Comparison of ENCODE assay signal across 18 cellular contexts in the genomic region with DNA sequence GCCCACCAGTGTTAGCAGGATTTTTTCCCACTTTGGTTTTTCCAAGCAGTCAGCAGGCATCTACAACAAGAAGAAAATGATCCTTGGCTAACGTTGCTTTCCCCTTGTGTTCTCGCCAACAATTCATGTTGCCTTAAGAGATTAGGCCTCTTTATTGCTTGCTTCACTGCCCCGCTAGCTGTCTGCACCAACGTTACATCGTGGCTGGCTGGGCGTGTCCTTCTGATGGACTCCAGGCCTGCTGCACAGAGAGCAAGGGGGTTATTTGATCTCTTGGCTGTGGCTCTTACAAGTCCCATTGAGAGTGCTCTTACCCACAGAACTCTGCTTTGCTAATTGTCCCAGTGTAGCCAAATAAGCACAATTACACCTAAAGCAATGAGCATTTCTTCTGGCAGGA. TPM values are rescaled to one million over a fixed set of nuclear protein-coding genes. Genes with fewer than 3 reads are reported as not detected.
DNase-seq lines count a peak whose midpoint lies in the region; ATAC-seq and TF ChIP-seq lines count a peak whose summit lies in the region.
"Had no signal": no experiment of that assay in that cellular context is flagged by ENCODE, and none has a peak within 500 bp of the region (broad histone marks: within the 10 kb centered on the region; RNA-seq: fewer than 3 reads in every experiment).

No MANE protein-coding gene starts in this region.

- ATAC-seq in HG03159 (IDR thresholded peaks at IDR 0.05; ENCODE audit: unreplicated experiment), result no peak
- ATAC-seq: A549; natural killer cell treated with Interleukin-12 subunit alpha and Interleukin-12 subunit beta and Interleukin-15 and Interleukin-18, amount 100 ng/mL, for 72 hours had no signal

- no peaks in the 10 kb centered on the region for H3K36me3 ChIP-seq in testis (ENCODE audit: low read depth, missing control alignments)
- no peaks in the 10 kb centered on the region for H3K36me3 ChIP-seq in effector memory CD4-positive, alpha-beta T cell (ENCODE audit: control insufficient read depth, insufficient read depth, low read length)
- H3K36me3 ChIP-seq: spleen had no signal

- no peak overlapping the region for H3K27ac Mint-ChIP-seq in activated CD4-positive, alpha-beta T cell treated with anti-CD3 and anti-CD28 coated beads, Interleukin-2, amount 10 ng/mL, durations not matched to agents 24 days and 14 days
- H3K27ac Mint-ChIP-seq: natural killer cell treated with Interleukin-12 subunit alpha and Interleukin-12 subunit beta and Interleukin-15 and Interleukin-18, amount 100 ng/mL, for 72 hours had no signal

- DNase-seq in activated CD4-positive, alpha-beta T cell treated with anti-CD3 and anti-CD28 coated beads, Interleukin-2, amount 10 ng/mL, durations not matched to agents 24 days and 14 days, result peak; percentile 39
- no peak for DNase-seq in activated CD4-positive, alpha-beta T cell treated with anti-CD3 and anti-CD28 coated beads for 4 hours
- peak; percentile 59 for DNase-seq in astrocyte of the hippocampus (ENCODE audit: low read depth, low spot score)
- peak; percentile 14 for DNase-seq in iris pigment epithelial cell (ENCODE audit: low read depth)
- peak; percentile 42 for DNase-seq in testis
- DNase-seq in effector memory CD4-positive, alpha-beta T cell, result no peak
- no peak for DNase-seq in DMS 273 (lab: John Stamatoyannopoulos, UW; ENCODE audit: unreplicated experiment)
- DNase-seq: activated CD8-positive, alpha-beta memory T cell treated with anti-CD3 and anti-CD28 coated beads for 24 hours; activated gamma-delta T cell treated with Interleukin-2 at 50 U/mL for 16 hours; HCEC 1CT; spleen had no signal

- H3K27me3 Mint-ChIP-seq in activated CD4-positive, alpha-beta T cell treated with anti-CD3 and anti-CD28 coated beads, Interleukin-2, amount 10 ng/mL, durations not matched to agents 24 days and 14 days, result peaks cover 9% of the 10 kb centered on the region

- intact Hi-C loops in activated CD4-positive, alpha-beta T cell treated with anti-CD3 and anti-CD28 coated beads, Interleukin-2, amount 10 ng/mL, durations not matched to agents 24 days and 14 days (cut with micrococcal nuclease), result no loop called here
- intact Hi-C loops in testis (cut with DNase I; ENCODE audit: low total_unique reads), result no loop called here

- H3K27ac ChIP-seq in testis, result no peak overlapping the region
- H3K27ac ChIP-seq in effector memory CD4-positive, alpha-beta T cell (ENCODE audit: insufficient read depth, low read length, poor library complexity, severe bottlenecking), result no peak overlapping the region
- H3K27ac ChIP-seq: A549, KMS-11, spleen had no signal

- H3K4me3 ChIP-seq in testis, result no peak overlapping the region
- H3K4me3 ChIP-seq in effector memory CD4-positive, alpha-beta T cell (ENCODE audit: insufficient read depth, low read depth, low read length, poor library complexity, severe bottlenecking), result no peak overlapping the region
- H3K4me3 ChIP-seq: A549, spleen had no signal

- no peaks in the 10 kb centered on the region for H3K27me3 ChIP-seq in testis
- no peaks in the 10 kb centered on the region for H3K27me3 ChIP-seq in effector memory CD4-positive, alpha-beta T cell (replicated peaks; ENCODE audit: control insufficient read depth, insufficient read depth, low read length, poor library complexity, severe bottlenecking)
- H3K27me3 ChIP-seq: spleen had no signal

- no peak for TF ChIP-seq POLR2A in testis (IDR thresholded peaks at IDR 0.05)

- H3K4me3 Mint-ChIP-seq in activated CD4-positive, alpha-beta T cell treated with anti-CD3 and anti-CD28 coated beads, Interleukin-2, amount 10 ng/mL, durations not matched to agents 24 days and 14 days, result no peak overlapping the region
- H3K4me3 Mint-ChIP-seq: natural killer cell treated with Interleukin-12 subunit alpha and Interleukin-12 subunit beta and Interleukin-15 and Interleukin-18, amount 100 ng/mL, for 72 hours had no signal

- no peaks in the 10 kb centered on the region for H3K36me3 Mint-ChIP-seq in activated CD4-positive, alpha-beta T cell treated with anti-CD3 and anti-CD28 coated beads, Interleukin-2, amount 10 ng/mL, durations not matched to agents 24 days and 14 days (ENCODE audit: low read depth)
- H3K36me3 Mint-ChIP-seq: natural killer cell treated with Interleukin-12 subunit alpha and Interleukin-12 subunit beta and Interleukin-15 and Interleukin-18, amount 100 ng/mL, for 72 hours had no signal

- no peak for TF ChIP-seq CTCF in testis (IDR thresholded peaks at IDR 0.05)

- H3K4me1 Mint-ChIP-seq in activated CD4-positive, alpha-beta T cell treated with anti-CD3 and anti-CD28 coated beads, Interleukin-2, amount 10 ng/mL, durations not matched to agents 24 days and 14 days, result peaks cover 15% of the 10 kb centered on the region

- 46 to 55% methylated on average over 6 of the region's 6 CpGs for WGBS in testis, 2 donors

- H3K9me3 Mint-ChIP-seq in activated CD4-positive, alpha-beta T cell treated with anti-CD3 and anti-CD28 coated beads, Interleukin-2, amount 10 ng/mL, durations not matched to agents 24 days and 14 days, result peaks cover 3% of the 10 kb centered on the region
- H3K9me3 Mint-ChIP-seq: natural killer cell treated with Interleukin-12 subunit alpha and Interleukin-12 subunit beta and Interleukin-15 and Interleukin-18, amount 100 ng/mL, for 72 hours had no signal

- H3K4me1 ChIP-seq in testis, result no peaks in the 10 kb centered on the region
- no peaks in the 10 kb centered on the region for H3K4me1 ChIP-seq in effector memory CD4-positive, alpha-beta T cell (ENCODE audit: control insufficient read depth, insufficient read depth, low read length, poor library complexity, severe bottlenecking)
- H3K4me1 ChIP-seq: A549 had no signal

- no peaks in the 10 kb centered on the region for H3K9me3 ChIP-seq in testis
- H3K9me3 ChIP-seq in effector memory CD4-positive, alpha-beta T cell (ENCODE audit: control insufficient read depth, low read length), result no peaks in the 10 kb centered on the region

RNA-seq across cellular contexts. Expression of a gene that starts 17.8 kb away (rescaled TPM):
- total RNA-seq in activated CD4-positive, alpha-beta T cell treated with anti-CD3 and anti-CD28 coated beads, Interleukin-2, amount 10 ng/mL, durations not matched to agents 24 days and 14 days, result not detected in 2 replicates
- total RNA-seq in testis, result not detected
- not detected for polyA plus RNA-seq in testis (ENCODE audit: insufficient read depth, low read depth, low replicate concordance)
- total RNA-seq: lower leg skin; natural killer cell treated with Interleukin-12 subunit alpha and Interleukin-12 subunit beta and Interleukin-15 and Interleukin-18, amount 100 ng/mL, for 72 hours; SK-MEL-5; temporal lobe had no signal
- polyA plus RNA-seq: A549 had no signal

RNA-seq across cellular contexts. Expression of a gene that starts 22.8 kb away (rescaled TPM):
- not detected in 2 replicates for total RNA-seq in activated CD4-positive, alpha-beta T cell treated with anti-CD3 and anti-CD28 coated beads, Interleukin-2, amount 10 ng/mL, durations not matched to agents 24 days and 14 days
- total RNA-seq in testis, result under 1 TPM; 0.06 to 0.16 TPM
- 1.1 TPM for polyA plus RNA-seq in testis (ENCODE audit: insufficient read depth, low read depth, low replicate concordance)
- total RNA-seq: natural killer cell treated with Interleukin-12 subunit alpha and Interleukin-12 subunit beta and Interleukin-15 and Interleukin-18, amount 100 ng/mL, for 72 hours; SK-MEL-5 had no signal
- polyA plus RNA-seq: A549 had no signal

RNA-seq across cellular contexts. Expression of a gene that starts 30.3 kb away (rescaled TPM):
- total RNA-seq in activated CD4-positive, alpha-beta T cell treated with anti-CD3 and anti-CD28 coated beads, Interleukin-2, amount 10 ng/mL, durations not matched to agents 24 days and 14 days, result 282 and 289 TPM in 2 replicates
- total RNA-seq in testis, result 100 to 1,000 TPM; 178 to 191 TPM
- 92.9 TPM for polyA plus RNA-seq in testis (ENCODE audit: insufficient read depth, low read depth, low replicate concordance)

Comparison
In these comparisons a context has a peak if more than half of its experiments do, and no peak if none do; other contexts are left out.
1. DNase-seq: peak in activated CD4-positive, alpha-beta T cell treated with anti-CD3 and anti-CD28 coated beads, Interleukin-2, amount 10 ng/mL, durations not matched to agents 24 days and 14 days (single experiment), astrocyte of the hippocampus (single experiment), iris pigment epithelial cell (single experiment) and testis (single experiment); none in activated CD4-positive, alpha-beta T cell treated with anti-CD3 and anti-CD28 coated beads for 4 hours (0 of 2), effector memory CD4-positive, alpha-beta T cell (0 of 3) and DMS 273 (single experiment).